22 cellular contexts compared by ENCODE assay signal in the genomic region with DNA sequence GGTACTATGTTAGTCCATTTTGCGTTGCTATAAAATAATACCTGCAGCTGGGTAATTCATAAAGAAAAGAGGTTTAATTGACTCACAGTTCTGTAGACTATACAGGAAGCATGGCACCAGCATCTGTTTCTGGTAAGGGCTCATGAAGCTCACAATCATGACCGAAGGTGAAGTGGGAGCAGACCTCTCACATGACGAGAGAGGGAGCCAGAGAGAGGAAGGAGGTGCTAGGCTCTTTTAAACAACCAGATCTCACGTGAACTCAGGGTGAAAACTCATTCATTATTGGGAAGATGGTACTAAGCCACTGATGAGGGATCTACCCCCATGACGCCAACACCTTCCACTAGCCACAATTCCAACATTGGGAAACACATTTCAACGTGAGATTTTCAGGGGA.
DNase-seq lines count a peak whose midpoint lies in the region; ATAC-seq and TF ChIP-seq lines count a peak whose summit lies in the region.
"Had no signal": no experiment of that assay in that cellular context is flagged by ENCODE, and none has a peak within 500 bp of the region (broad histone marks: within the 10 kb centered on the region; RNA-seq: fewer than 3 reads in every experiment).

No MANE protein-coding gene starts in this region.

- peaks cover 39% of the 10 kb centered on the region for H3K4me1 Mint-ChIP-seq in WTC11
- no peaks in the 10 kb centered on the region for H3K4me1 Mint-ChIP-seq in endothelial cell (ENCODE audit: unreplicated experiment)
- H3K4me1 Mint-ChIP-seq: IgD-negative memory B cell had no signal

- in situ Hi-C loops in KBM-7 (cut with MboI; ENCODE audit: low pct_unique_long_range_greater_than_20kb, low sequenced_read_pairs): no loop called here

- H3K4me3 Mint-ChIP-seq in WTC11 (no peak overlapping the region), endothelial cell (ENCODE audit: unreplicated experiment) (no peak overlapping the region)
- H3K4me3 Mint-ChIP-seq: CD8-positive, alpha-beta T cell; IgD-negative memory B cell had no signal

- peak; percentile 23; the same call in 1 of the 2 replicates for TF ChIP-seq CTCF in BE2C (IDR thresholded peaks at IDR 0.05; ENCODE audit: low read depth, low read length)
- no peak for TF ChIP-seq CTCF in WTC11 (IDR thresholded peaks at IDR 0.05)
- TF ChIP-seq CTCF in endothelial cell (IDR thresholded peaks at IDR 0.05; ENCODE audit: unreplicated experiment): no peak

- H3K36me3 ChIP-seq in BE2C: no peaks in the 10 kb centered on the region
- H3K36me3 ChIP-seq: BLaER1 treated with 17β-estradiol and CSF1 and Interleukin-3, amounts not matched to agents 10 nM and 100 nM; HAP-1; MG63 had no signal

- POLR2A ChIA-PET in WTC11 (lab: Charles Lee): no interaction called here

- peaks cover 35% of the 10 kb centered on the region for H3K9me3 Mint-ChIP-seq in WTC11
- no peaks in the 10 kb centered on the region for H3K9me3 Mint-ChIP-seq in endothelial cell (ENCODE audit: unreplicated experiment)
- H3K9me3 Mint-ChIP-seq: CD8-positive, alpha-beta T cell had no signal

- H3K27me3 ChIP-seq in BE2C: no peaks in the 10 kb centered on the region
- H3K27me3 ChIP-seq: BLaER1 treated with 17β-estradiol and CSF1 and Interleukin-3, amounts not matched to agents 10 nM and 100 nM; MG63 had no signal

- H3K4me1 ChIP-seq in BE2C: no peaks in the 10 kb centered on the region

- no peaks in the 10 kb centered on the region for H3K9me3 ChIP-seq in BE2C
- H3K9me3 ChIP-seq: MG63 had no signal

- H3K27ac Mint-ChIP-seq in WTC11 (peak overlapping the region; percentile 93), endothelial cell (ENCODE audit: unreplicated experiment) (no peak overlapping the region)
- H3K27ac Mint-ChIP-seq: CD8-positive, alpha-beta T cell; IgD-negative memory B cell had no signal

- H3K36me3 Mint-ChIP-seq in WTC11: peaks cover 41% of the 10 kb centered on the region
- H3K36me3 Mint-ChIP-seq in endothelial cell (ENCODE audit: low read depth, unreplicated experiment): no peaks in the 10 kb centered on the region
- H3K36me3 Mint-ChIP-seq: CD8-positive, alpha-beta T cell had no signal

- ATAC-seq in WTC11: peak; percentile 8; the same call in 1 of the 2 replicates
- ATAC-seq: CD8-positive, alpha-beta T cell; PC-3 had no signal

- CTCF ChIA-PET in WTC11 (lab: Charles Lee): interaction anchor here (0.6 to 1.3 kb wide), 3 partner anchors 60 to 408 kb away, joined by 3 to 4 read pairs (median 4); no protein-coding TSS in a partner anchor

- DNase-seq in BE2C (no peak), EH (ENCODE audit: low read depth) (peak; percentile 1), KBM-7 (peak; percentile 4), WTC11 (ENCODE audit: low spot score) (no peak), endothelial cell (ENCODE audit: low spot score) (no peak)
- no peak for DNase-seq in activated CD4-positive, CD25-positive, alpha-beta regulatory T cell treated with anti-CD3 and anti-CD28 coated beads, Interleukin-2, amount 50 U/mL, for 72 hours
- no peak for DNase-seq in activated effector memory CD4-positive, alpha-beta T cell treated with anti-CD3 and anti-CD28 coated beads, Interleukin-2, amount 50 U/mL, for 16 hours
- DNase-seq: ACHN; CD8-positive, alpha-beta T cell; Kasumi-1; MG63; NCI-H1048; NCI-H1417 treated with DMSO at 0.1 percent for 48 hours; NCI-H2029; NCI-H2227 treated with DMSO at 0.1 percent for 48 hours; NCI-H510A; NCI-H774; PC-3; Right ventricle myocardium superior had no signal

- H3K4me3 ChIP-seq in BE2C (ENCODE audit: low read depth, low read length): no peak overlapping the region
- H3K4me3 ChIP-seq: BLaER1 treated with 17β-estradiol and CSF1 and Interleukin-3, amounts not matched to agents 10 nM and 100 nM; HAP-1; MG63 had no signal

- H3K27me3 Mint-ChIP-seq in WTC11 (ENCODE audit: low read depth) (peaks cover 4% of the 10 kb centered on the region; the same call in 1 of the 2 replicates), endothelial cell (ENCODE audit: unreplicated experiment) (no peaks in the 10 kb centered on the region)

TF ChIP-seq in WTC11, 78 proteins besides CTCF, POLR2A, EP300 and RAD21:
- TF ChIP-seq JAZF1 (CRISPR knock-in tag; IDR thresholded peaks at IDR 0.05): no peak
TF ChIP-seq in WTC11: peak in this region for 0.

Comparison
In these comparisons a context has a peak if more than half of its experiments do, and no peak if none do; other contexts are left out.
1. DNase-seq: peak in EH (single experiment) and KBM-7 (single experiment); none in BE2C (single experiment), WTC11 (single experiment), activated CD4-positive, CD25-positive, alpha-beta regulatory T cell treated with anti-CD3 and anti-CD28 coated beads, Interleukin-2, amount 50 U/mL, for 72 hours (single experiment), endothelial cell (single experiment) and activated effector memory CD4-positive, alpha-beta T cell treated with anti-CD3 and anti-CD28 coated beads, Interleukin-2, amount 50 U/mL, for 16 hours (single experiment).